ENCODE assay signal across 8 cellular contexts in the genomic region with DNA sequence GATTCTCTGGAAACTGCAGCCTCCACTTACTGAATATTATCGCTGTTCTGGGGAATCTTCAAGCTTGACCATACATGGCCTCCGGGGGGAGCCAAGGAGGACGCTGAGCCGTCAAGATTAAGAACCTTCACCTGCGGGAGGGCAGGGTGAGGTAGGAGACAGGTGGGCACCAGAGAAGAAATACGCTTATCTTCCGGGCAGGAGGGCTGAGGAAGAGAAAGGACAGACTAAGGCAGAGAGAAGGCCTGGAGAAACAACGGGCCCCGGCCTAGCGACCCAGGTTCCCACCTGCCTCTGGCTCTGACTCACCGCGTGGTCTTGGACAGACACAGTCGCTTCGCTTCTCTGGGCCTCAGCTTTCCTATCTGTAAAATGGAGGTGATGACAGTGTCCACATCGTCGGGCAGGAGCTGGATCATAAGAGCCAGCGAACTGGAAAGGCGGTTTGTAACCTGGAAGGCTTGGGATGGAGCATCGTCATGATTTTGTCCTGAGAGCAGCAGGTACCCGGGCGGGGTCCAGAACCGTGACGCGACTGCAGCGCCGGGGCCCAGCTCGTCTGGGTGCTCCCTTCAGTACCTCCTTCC. TPM values are rescaled to one million over a fixed set of nuclear protein-coding genes. Genes with fewer than 3 reads are reported as not detected.
DNase-seq lines count a peak whose midpoint lies in the region; ATAC-seq lines count a peak whose summit lies in the region.

No MANE protein-coding gene starts in this region.

- H3K27ac Mint-ChIP-seq in IgD-negative memory B cell, result peak overlapping the region; percentile 46 to 96 (median 95)

- H3K36me3 Mint-ChIP-seq in IgD-negative memory B cell, result no peaks in the 10 kb centered on the region

- H3K9me3 Mint-ChIP-seq in IgD-negative memory B cell, result no peaks in the 10 kb centered on the region

- intact Hi-C loops in left colon (cut with DNase I, micrococcal nuclease), result no loop called here

- in situ Hi-C loops in T47D (cut with HindIII; ENCODE audit: low pct_unique_long_range_greater_than_20kb, low sequenced_read_pairs), result no loop called here

- peak overlapping the region; percentile 88 to 100 (median 96) for H3K4me3 Mint-ChIP-seq in IgD-negative memory B cell

- peak; percentile 11 for DNase-seq in NCI-H1092 treated with DMSO at 0.1 percent for 48 hours (lab: John Stamatoyannopoulos, UW)
- DNase-seq in NCI-H1092 (lab: John Stamatoyannopoulos, UW), result no peak
- peak; percentile 23 to 60 for DNase-seq in SW 1271 (lab: John Stamatoyannopoulos, UW)
- DNase-seq in T47D (ENCODE audit: low read depth in 1 of 2, low spot score in 1 of 2), result peak; percentile 18 to 53
- DNase-seq in left colon, result peak; percentile 46 to 71
- DNase-seq in stimulated activated CD8-positive, alpha-beta memory T cell treated with anti-CD3 and anti-CD28 coated beads, Interleukin-12 subunit alpha, Interleukin-12 subunit beta, amount 100 ng/mL, for 4 hours (ENCODE audit: low read depth), result peak; percentile 8

- no peaks in the 10 kb centered on the region for H3K27me3 Mint-ChIP-seq in IgD-negative memory B cell

- ATAC-seq in GM21619 (IDR thresholded peaks at IDR 0.05; ENCODE audit: unreplicated experiment) (peak; percentile 38), left colon (peak; percentile 64)

- peaks cover 21 to 23% (median 22%) of the 10 kb centered on the region in 3 donors for H3K4me1 Mint-ChIP-seq in IgD-negative memory B cell

RNA-seq across cellular contexts. Expression of gene ZNF142, which starts 0.7 kb away (rescaled TPM):
- 21.1 TPM for polyA plus RNA-seq in IgD-negative memory B cell
- total RNA-seq in left colon, result 10 to 100 TPM; 17.9 to 19.5 TPM

RNA-seq across cellular contexts. Expression of gene BCS1L, which starts 0.7 kb away (rescaled TPM):
- polyA plus RNA-seq in IgD-negative memory B cell, result 21.2 TPM
- 10 to 100 TPM; 29.5 to 30.2 TPM for total RNA-seq in left colon

RNA-seq across cellular contexts. Expression of gene RNF25, which starts 13.0 kb away (rescaled TPM):
- polyA plus RNA-seq in IgD-negative memory B cell, result 23.4 TPM
- 10 to 100 TPM; 14.6 to 14.9 TPM for total RNA-seq in left colon

RNA-seq across cellular contexts. Expression of gene STK36, which starts 13.1 kb away (rescaled TPM):
- 4.8 TPM for polyA plus RNA-seq in IgD-negative memory B cell
- 10 to 100 TPM; 21.3 to 25.6 TPM for total RNA-seq in left colon

RNA-seq across cellular contexts. Expression of gene PLCD4, which starts 51.1 kb away (rescaled TPM):
- 0.40 TPM for polyA plus RNA-seq in IgD-negative memory B cell
- 1 to 10 TPM; 1.0 to 3.8 TPM for total RNA-seq in left colon
